In the genomic region with DNA sequence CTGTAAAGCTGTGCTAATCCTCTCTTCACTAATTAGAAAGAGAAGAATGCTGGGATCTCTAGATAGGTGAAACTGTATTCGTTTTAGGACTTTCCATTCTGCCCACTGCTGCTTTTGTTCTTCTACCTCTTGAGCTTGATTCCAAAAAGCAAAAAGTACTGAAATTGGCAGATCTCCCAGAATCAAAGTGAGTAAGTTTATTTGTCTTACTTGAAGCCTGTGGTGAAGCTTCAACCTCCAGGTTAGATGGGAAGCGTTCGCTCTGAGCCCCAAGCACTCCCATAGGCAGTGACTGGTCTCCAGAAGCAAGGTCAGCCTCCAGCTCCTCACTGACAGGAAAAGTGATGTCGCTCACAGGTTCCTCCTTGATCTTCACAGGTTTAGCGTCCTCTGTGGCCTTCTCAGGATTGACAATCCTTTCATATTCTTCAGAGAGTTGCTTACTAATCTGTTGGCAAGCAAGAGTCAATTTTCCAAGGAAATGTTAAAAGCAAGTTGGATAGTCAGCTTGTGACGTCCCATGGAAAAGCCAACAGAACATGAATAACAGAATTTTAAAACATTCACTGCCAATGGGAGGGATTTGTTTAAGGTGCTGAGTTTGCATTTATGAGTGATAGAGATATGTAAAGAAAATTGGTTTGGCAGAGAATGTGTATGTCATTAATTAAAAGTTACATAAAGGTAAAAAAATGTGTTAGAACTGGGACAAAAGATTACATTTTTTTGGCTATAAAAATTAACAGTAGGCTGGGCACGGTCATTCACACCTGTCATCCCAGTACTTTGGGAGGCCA, we compare ENCODE assay signal across 11 cellular contexts. TPM values are rescaled to one million over a fixed set of nuclear protein-coding genes. Genes with fewer than 3 reads are reported as not detected.
DNase-seq lines count a peak whose midpoint lies in the region; ATAC-seq and TF ChIP-seq lines count a peak whose summit lies in the region.
"Had no signal": no experiment of that assay in that cellular context is flagged by ENCODE, and none has a peak within 500 bp of the region (broad histone marks: within the 10 kb centered on the region; RNA-seq: fewer than 3 reads in every experiment).

No MANE protein-coding gene starts in this region.

- H3K4me1 ChIP-seq in osteoblast (ENCODE audit: insufficient read depth, low read length) (peaks cover 11% of the 10 kb centered on the region), left ventricle myocardium inferior (peaks cover 13% of the 10 kb centered on the region)

- no peaks in the 10 kb centered on the region for H3K27me3 ChIP-seq in osteoblast (ENCODE audit: insufficient read depth, low read length)
- H3K27me3 ChIP-seq in left ventricle myocardium inferior (ENCODE audit: low read depth): no peaks in the 10 kb centered on the region
- H3K27me3 ChIP-seq: body of pancreas had no signal

- no peak overlapping the region for H3K4me2 ChIP-seq in osteoblast (ENCODE audit: insufficient read depth, low read length)

- peak; percentile 0 for DNase-seq in NCI-H1105 treated with DMSO at 0.1 percent for 48 hours (lab: John Stamatoyannopoulos, UW)
- DNase-seq in NCI-H1105 (lab: John Stamatoyannopoulos, UW): no peak
- DNase-seq in astrocyte of the spinal cord (ENCODE audit: low read depth, low spot score): peak; percentile 93
- peak; percentile 53 for DNase-seq in osteoblast (ENCODE audit: insufficient read length, low spot score, missing footprints)
- DNase-seq in left colon: no peak
- no peak for DNase-seq in left ventricle myocardium inferior
- DNase-seq: activated CD4-positive, alpha-beta T cell treated with anti-CD3 and anti-CD28 coated beads, Interleukin-2, amount 50 U/mL, for 1 hour; body of pancreas; NCI-H2081 had no signal

- H3K4me3 ChIP-seq in astrocyte of the spinal cord (ENCODE audit: low read depth, low read length): no peak overlapping the region
- H3K4me3 ChIP-seq in osteoblast (ENCODE audit: insufficient read depth, low read length): no peak overlapping the region
- H3K4me3 ChIP-seq in left ventricle myocardium inferior: no peak overlapping the region
- H3K4me3 ChIP-seq: body of pancreas had no signal

- H3K36me3 ChIP-seq in osteoblast (ENCODE audit: insufficient read depth, low read length) (peaks cover 70% of the 10 kb centered on the region), left ventricle myocardium inferior (peaks cover 100% of the 10 kb centered on the region)

- no peaks in the 10 kb centered on the region for H4K20me1 ChIP-seq in osteoblast (ENCODE audit: insufficient read depth, low read length)

- intact Hi-C loops in left colon (cut with DNase I, micrococcal nuclease): no loop called here
- intact Hi-C loops in left ventricle myocardium inferior (cut with micrococcal nuclease): no loop called here

- TF ChIP-seq CTCF in astrocyte of the spinal cord (IDR thresholded peaks at IDR 0.05; ENCODE audit: low read depth, low read length) (no peak), osteoblast (IDR thresholded peaks at IDR 0.05; ENCODE audit: extremely low read depth, low read depth, low read length) (no peak), left ventricle myocardium inferior (IDR thresholded peaks at IDR 0.05; ENCODE audit: borderline replicate concordance) (no peak)

- H3K27ac ChIP-seq in osteoblast (ENCODE audit: low read depth, low read length) (peak overlapping the region; percentile 58), left ventricle myocardium inferior (replicated peaks) (no peak overlapping the region)
- H3K27ac ChIP-seq: 22Rv1, body of pancreas had no signal

- H3K9me3 ChIP-seq in osteoblast (ENCODE audit: low read depth, low read length) (no peaks in the 10 kb centered on the region), left ventricle myocardium inferior (replicated peaks) (no peaks in the 10 kb centered on the region)
- H3K9me3 ChIP-seq: body of pancreas had no signal

- H2AFZ ChIP-seq in osteoblast (ENCODE audit: low read length): no peak overlapping the region

- in situ Hi-C loops in astrocyte of the spinal cord (cut with HindIII; ENCODE audit: low sequenced_read_pairs): no loop called here

- no peak for ATAC-seq in left colon
- ATAC-seq: body of pancreas, Right ventricle myocardium inferior had no signal

- H3K79me2 ChIP-seq in osteoblast (ENCODE audit: insufficient read depth, low read length): peaks cover 11% of the 10 kb centered on the region

RNA-seq across cellular contexts. Expression of a gene that starts 8.1 kb away (rescaled TPM):
- total RNA-seq in osteoblast: 44.2 and 50.3 TPM in 2 replicates
- 10 to 100 TPM; 22.3 to 23.1 TPM for total RNA-seq in left colon
- total RNA-seq in left ventricle myocardium inferior: 29.7 TPM

RNA-seq across cellular contexts. Expression of a gene that starts 8.3 kb away (rescaled TPM):
- total RNA-seq in osteoblast (24.8 and 27.9 TPM in 2 replicates), left colon (10 to 100 TPM; 14.9 to 16.6 TPM), left ventricle myocardium inferior (21.3 TPM)

RNA-seq across cellular contexts. Expression of a gene that starts 26.5 kb away (rescaled TPM):
- 27.5 and 33.0 TPM in 2 replicates for total RNA-seq in osteoblast
- 10 to 100 TPM; 20.7 to 24.2 TPM for total RNA-seq in left colon
- total RNA-seq in left ventricle myocardium inferior: 16.6 TPM

RNA-seq across cellular contexts. Expression of a gene that starts 26.5 kb away (rescaled TPM):
- total RNA-seq in osteoblast (1.1 and 1.2 TPM in 2 replicates), left colon (1 to 10 TPM; 2.5 to 2.9 TPM), left ventricle myocardium inferior (6.8 TPM)

Comparison
In these comparisons a context has a peak if more than half of its experiments do, and no peak if none do; other contexts are left out.
1. DNase-seq: peak in NCI-H1105 treated with DMSO at 0.1 percent for 48 hours (single experiment), astrocyte of the spinal cord (single experiment) and osteoblast (single experiment); none in NCI-H1105 (single experiment), left colon (0 of 2) and left ventricle myocardium inferior (single experiment).